In the genomic region with DNA sequence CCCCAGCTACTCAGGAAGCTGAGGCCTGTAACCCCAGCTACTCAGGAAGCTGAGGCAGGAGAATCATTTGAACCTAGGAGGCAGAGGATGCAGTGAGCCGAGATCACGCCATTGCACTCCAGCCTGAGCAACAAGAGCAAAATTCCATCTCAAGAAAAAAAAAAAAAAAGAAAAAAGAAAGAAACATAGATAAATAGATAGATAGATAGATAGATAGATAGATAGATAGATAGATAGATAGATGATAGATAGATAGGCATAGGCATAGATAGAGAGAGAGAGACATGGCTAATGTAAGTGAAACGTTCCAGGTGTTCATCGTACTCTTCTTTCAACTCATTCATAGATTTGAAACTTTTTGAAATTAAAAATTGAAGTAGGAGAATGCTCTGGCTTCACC, we compare ENCODE assay signal across 4 cellular contexts. TPM values are rescaled to one million over a fixed set of nuclear protein-coding genes. Genes with fewer than 3 reads are reported as not detected.
"Had no signal": no experiment of that assay in that cellular context is flagged by ENCODE, and none has a peak within 500 bp of the region (broad histone marks: within the 10 kb centered on the region; RNA-seq: fewer than 3 reads in every experiment).

No MANE protein-coding gene starts in this region.

RNA-seq across cellular contexts. Expression of a gene that starts 35.3 kb away (rescaled TPM):
- total RNA-seq: LHCN-M2, M059J, MCF 10A, NCI-H460 had no signal

RNA-seq across cellular contexts. Expression of a gene that starts 46.0 kb away (rescaled TPM):
- total RNA-seq: M059J, MCF 10A, NCI-H460 had no signal
